In genomic region chr3:40044487-40044886, GRCh38 we compare ENCODE assay signal across 15 cellular contexts.
DNase-seq lines count a peak whose midpoint lies in the region; ATAC-seq, FAIRE-seq and TF ChIP-seq lines count a peak whose summit lies in the region.
"Had no signal": no experiment of that assay in that cellular context is flagged by ENCODE, and none has a peak within 500 bp of the region (broad histone marks: within the 10 kb centered on the region; RNA-seq: fewer than 3 reads in every experiment).

No MANE protein-coding gene starts in this region.

- no peaks in the 10 kb centered on the region for H3K36me3 ChIP-seq in esophagus squamous epithelium
- H3K36me3 ChIP-seq in pancreas: no peaks in the 10 kb centered on the region
- H3K36me3 ChIP-seq: WERI-Rb-1 had no signal

- TF ChIP-seq CTCF in retinal pigment epithelial cell (conservative IDR thresholded peaks at IDR 0.05; ENCODE audit: low read depth, low read length) (no peak), esophagus squamous epithelium (IDR thresholded peaks at IDR 0.05) (no peak), GM13977 (IDR thresholded peaks at IDR 0.05; ENCODE audit: extremely low read depth, insufficient read depth, missing control alignments) (no peak), pancreas (IDR thresholded peaks at IDR 0.05) (no peak)

- H3K27me3 ChIP-seq in esophagus squamous epithelium (no peaks in the 10 kb centered on the region), pancreas (no peaks in the 10 kb centered on the region)

- peak; percentile 91 for DNase-seq in GM04504 (ENCODE audit: low read depth)
- DNase-seq in SK-MEL-5 (ENCODE audit: low read depth, low spot score): peak; percentile 10
- peak; percentile 91 for DNase-seq in fibroblast of gingiva (ENCODE audit: low read depth)
- peak; percentile 54 for DNase-seq in retinal pigment epithelial cell (ENCODE audit: low read depth)
- DNase-seq in NCI-H2081 treated with DMSO at 0.1 percent for 48 hours (lab: John Stamatoyannopoulos, UW): no peak
- DNase-seq in esophagus squamous epithelium (lab: John Stamatoyannopoulos, UW): no peak
- DNase-seq in GM13977 (ENCODE audit: low spot score): no peak
- DNase-seq in pancreas: no peak
- DNase-seq: activated CD8-positive, alpha-beta memory T cell treated with anti-CD3 and anti-CD28 coated beads, Interleukin-2, amount 50 U/mL, for 48 hours; CD8-positive, alpha-beta memory T cell; SIG-M5; substantia nigra; WERI-Rb-1 had no signal

- H3K4me1 ChIP-seq in esophagus squamous epithelium (no peaks in the 10 kb centered on the region), pancreas (no peaks in the 10 kb centered on the region)

- H3K9me3 ChIP-seq in esophagus squamous epithelium: no peaks in the 10 kb centered on the region
- H3K9me3 ChIP-seq in pancreas: no peaks in the 10 kb centered on the region

- H3K27ac ChIP-seq in esophagus squamous epithelium (no peak overlapping the region), pancreas (no peak overlapping the region)
- H3K27ac ChIP-seq: WERI-Rb-1 had no signal

- FAIRE-seq in pancreas (lab: Jason Lieb, UNC): no peak

- ATAC-seq in pancreas: no peak
- ATAC-seq: left lobe of liver; natural killer cell treated with Interleukin-12 subunit alpha and Interleukin-12 subunit beta and Interleukin-15 and Interleukin-18, amount 100 ng/mL, for 72 hours had no signal

- H3K4me3 ChIP-seq in retinal pigment epithelial cell (ENCODE audit: low read length): no peak overlapping the region
- H3K4me3 ChIP-seq in esophagus squamous epithelium: no peak overlapping the region
- no peak overlapping the region for H3K4me3 ChIP-seq in pancreas

- TF ChIP-seq POLR2A in esophagus squamous epithelium (IDR thresholded peaks at IDR 0.05): no peak

- 43 to 54% methylated on average over 5 of the region's 5 CpGs for WGBS in esophagus squamous epithelium, 2 donors
- 96% methylated on average over 5 of the region's 5 CpGs for WGBS in pancreas, 2 donors

- in situ Hi-C loops in SK-MEL-5 (cut with HindIII; ENCODE audit: low pct_unique_long_range_greater_than_20kb, low sequenced_read_pairs) (no loop called here), GM13977 (cut with MboI; ENCODE audit: low pct_unique_long_range_greater_than_20kb, low sequenced_read_pairs, unreplicated experiment) (no loop called here)

- intact Hi-C loops in esophagus squamous epithelium (cut with DNase I): no loop called here
- intact Hi-C loops in pancreas (cut with DNase I): no loop called here

Comparison
In these comparisons a context has a peak if more than half of its experiments do, and no peak if none do; other contexts are left out.
1. DNase-seq: peak in GM04504 (single experiment), SK-MEL-5 (single experiment), fibroblast of gingiva (single experiment) and retinal pigment epithelial cell (single experiment); none in NCI-H2081 treated with DMSO at 0.1 percent for 48 hours (single experiment), esophagus squamous epithelium (single experiment), GM13977 (single experiment) and pancreas (0 of 6).